21 cellular contexts compared by ENCODE assay signal in the genomic region with DNA sequence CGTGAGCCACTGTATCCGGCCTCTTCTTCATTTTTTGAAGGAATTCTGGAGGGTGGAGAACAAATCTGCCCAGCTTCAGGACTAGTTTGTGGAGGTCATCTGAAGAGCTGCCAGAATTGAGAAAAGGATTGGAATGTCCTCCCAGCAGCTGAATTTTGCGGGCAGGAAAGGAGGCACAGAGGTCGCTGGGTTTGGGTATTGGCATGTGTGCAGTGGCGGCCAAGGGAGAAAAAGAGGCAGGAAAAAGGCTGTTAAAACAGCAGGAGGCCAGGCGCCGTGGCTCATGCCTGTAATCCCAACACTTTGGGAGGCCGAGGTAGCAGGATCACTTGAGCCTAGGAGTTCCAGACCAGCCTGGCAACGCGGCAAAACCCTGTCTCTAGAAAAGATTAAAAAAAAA.
DNase-seq lines count a peak whose midpoint lies in the region; ATAC-seq and TF ChIP-seq lines count a peak whose summit lies in the region.
"Had no signal": no experiment of that assay in that cellular context is flagged by ENCODE, and none has a peak within 500 bp of the region (broad histone marks: within the 10 kb centered on the region; RNA-seq: fewer than 3 reads in every experiment).

No MANE protein-coding gene starts in this region.

- H3K27me3 ChIP-seq in skeletal muscle satellite cell (ENCODE audit: control insufficient read depth, insufficient read depth, low read length): no peaks in the 10 kb centered on the region
- H3K27me3 ChIP-seq: colonic mucosa, ovary had no signal

- peak overlapping the region; percentile 24 for H3K4me2 ChIP-seq in skeletal muscle satellite cell (ENCODE audit: low read length)

- no peaks in the 10 kb centered on the region; the same call in 1 of the 2 replicates for H3K27me3 Mint-ChIP-seq in HFFc6 (ENCODE audit: insufficient read depth)
- H3K27me3 Mint-ChIP-seq: activated CD4-positive, alpha-beta T cell treated with anti-CD3 and anti-CD28 coated beads, Interleukin-2, amount 10 ng/mL, durations not matched to agents 24 days and 14 days; activated T-helper 17 cell treated with anti-CD3 and anti-CD28 coated beads, Interleukin-2, amount 50 U/mL, for 72 hours; CD8-positive, alpha-beta memory T cell; natural killer cell treated with Interleukin-12 subunit alpha and Interleukin-12 subunit beta and Interleukin-15 and Interleukin-18, amount 100 ng/mL, for 72 hours had no signal

- no peaks in the 10 kb centered on the region for H3K9me3 Mint-ChIP-seq in HFFc6
- H3K9me3 Mint-ChIP-seq: activated CD4-positive, alpha-beta T cell treated with anti-CD3 and anti-CD28 coated beads, Interleukin-2, amount 10 ng/mL, durations not matched to agents 24 days and 14 days; activated naive CD4-positive, alpha-beta T cell treated with anti-CD3 and anti-CD28 coated beads, Interleukin-2, amount 50 U/mL, for 72 hours; activated T-helper 17 cell treated with anti-CD3 and anti-CD28 coated beads, Interleukin-2, amount 50 U/mL, for 72 hours; brain; CD8-positive, alpha-beta memory T cell; mesothelial cell of epicardium; natural killer cell treated with Interleukin-12 subunit alpha and Interleukin-12 subunit beta and Interleukin-15 and Interleukin-18, amount 100 ng/mL, for 72 hours; T-helper 1 cell treated with Interleukin-12 subunit alpha and Interleukin-12 subunit beta and Interleukin-4 antibody, amounts not matched to agents 30 μg/mL and 1 μg/mL, for 36 hours had no signal

- no peak overlapping the region for H3K4me3 Mint-ChIP-seq in HFFc6
- H3K4me3 Mint-ChIP-seq: activated CD4-positive, alpha-beta T cell treated with anti-CD3 and anti-CD28 coated beads, Interleukin-2, amount 10 ng/mL, durations not matched to agents 24 days and 14 days; activated T-helper 17 cell treated with anti-CD3 and anti-CD28 coated beads, Interleukin-2, amount 50 U/mL, for 72 hours; brain; CD8-positive, alpha-beta memory T cell; mesothelial cell of epicardium; natural killer cell treated with Interleukin-12 subunit alpha and Interleukin-12 subunit beta and Interleukin-15 and Interleukin-18, amount 100 ng/mL, for 72 hours; T-helper 1 cell treated with Interleukin-12 subunit alpha and Interleukin-12 subunit beta and Interleukin-4 antibody, amounts not matched to agents 30 μg/mL and 1 μg/mL, for 36 hours had no signal

- peaks cover 5% of the 10 kb centered on the region; the same call in 1 of the 2 replicates for H3K36me3 Mint-ChIP-seq in HFFc6 (ENCODE audit: low read depth)
- H3K36me3 Mint-ChIP-seq: activated naive CD4-positive, alpha-beta T cell treated with anti-CD3 and anti-CD28 coated beads, Interleukin-2, amount 50 U/mL, for 72 hours; CD8-positive, alpha-beta memory T cell; mesothelial cell of epicardium; natural killer cell treated with Interleukin-12 subunit alpha and Interleukin-12 subunit beta and Interleukin-15 and Interleukin-18, amount 100 ng/mL, for 72 hours had no signal

- H3K4me1 ChIP-seq in skeletal muscle satellite cell (ENCODE audit: control insufficient read depth, insufficient read depth, low read length): peaks cover 27% of the 10 kb centered on the region
- H3K4me1 ChIP-seq: colonic mucosa had no signal

- DNase-seq in A172 (ENCODE audit: low spot score) (peak; percentile 84), LoVo (ENCODE audit: low spot score) (peak; percentile 42), fibroblast of gingiva (ENCODE audit: low read depth) (peak; percentile 25), HFFc6 (no peak), hypothalamus (lab: John Stamatoyannopoulos, UW) (no peak)
- DNase-seq: activated CD4-positive, alpha-beta T cell treated with anti-CD3 and anti-CD28 coated beads, Interleukin-2, amount 10 ng/mL, durations not matched to agents 24 days and 14 days; CD8-positive, alpha-beta memory T cell; colonic mucosa; NCI-H146; NCI-H510A treated with DMSO at 0.1 percent for 48 hours; right cardiac atrium had no signal

- no peaks in the 10 kb centered on the region for H3K9me3 ChIP-seq in skeletal muscle satellite cell (replicated peaks; ENCODE audit: low read length)
- H3K9me3 ChIP-seq: colonic mucosa, ovary had no signal

- TF ChIP-seq CTCF in HFFc6 (IDR thresholded peaks at IDR 0.05): no peak

- no peak overlapping the region for H3K4me3 ChIP-seq in skeletal muscle satellite cell (ENCODE audit: low read length)
- H3K4me3 ChIP-seq: colonic mucosa, ovary had no signal

- no peak overlapping the region for H3K27ac Mint-ChIP-seq in HFFc6
- H3K27ac Mint-ChIP-seq: activated CD4-positive, alpha-beta T cell treated with anti-CD3 and anti-CD28 coated beads, Interleukin-2, amount 10 ng/mL, durations not matched to agents 24 days and 14 days; activated naive CD4-positive, alpha-beta T cell treated with anti-CD3 and anti-CD28 coated beads, Interleukin-2, amount 50 U/mL, for 72 hours; activated T-helper 17 cell treated with anti-CD3 and anti-CD28 coated beads, Interleukin-2, amount 50 U/mL, for 72 hours; CD8-positive, alpha-beta memory T cell; mesothelial cell of epicardium; natural killer cell treated with Interleukin-12 subunit alpha and Interleukin-12 subunit beta and Interleukin-15 and Interleukin-18, amount 100 ng/mL, for 72 hours; T-helper 1 cell treated with Interleukin-12 subunit alpha and Interleukin-12 subunit beta and Interleukin-4 antibody, amounts not matched to agents 30 μg/mL and 1 μg/mL, for 36 hours had no signal

- H3K36me3 ChIP-seq in skeletal muscle satellite cell (ENCODE audit: insufficient read depth, low read length): peaks cover 13% of the 10 kb centered on the region
- H3K36me3 ChIP-seq: colonic mucosa, ovary had no signal

- ATAC-seq in GM19324 (IDR thresholded peaks at IDR 0.05; ENCODE audit: low FRiP score, unreplicated experiment) (no peak), HG03159 (IDR thresholded peaks at IDR 0.05; ENCODE audit: unreplicated experiment) (no peak)
- ATAC-seq: activated naive CD4-positive, alpha-beta T cell treated with anti-CD3 and anti-CD28 coated beads, Interleukin-2, amount 50 U/mL, for 72 hours; activated T-helper 17 cell treated with anti-CD3 and anti-CD28 coated beads, Interleukin-2, amount 50 U/mL, for 72 hours; natural killer cell treated with Interleukin-12 subunit alpha and Interleukin-12 subunit beta and Interleukin-15 and Interleukin-18, amount 100 ng/mL, for 72 hours; right cardiac atrium had no signal

- H3K4me1 Mint-ChIP-seq in HFFc6 (ENCODE audit: low read depth): peaks cover 13% of the 10 kb centered on the region; the same call in 1 of the 2 replicates
- H3K4me1 Mint-ChIP-seq: activated CD4-positive, alpha-beta T cell treated with anti-CD3 and anti-CD28 coated beads, Interleukin-2, amount 10 ng/mL, durations not matched to agents 24 days and 14 days had no signal

- H3K9ac ChIP-seq in skeletal muscle satellite cell (ENCODE audit: low read depth, low read length): peak overlapping the region; percentile 59

Comparison
In these comparisons a context has a peak if more than half of its experiments do, and no peak if none do; other contexts are left out.
1. DNase-seq: peak in A172 (single experiment), LoVo (single experiment) and fibroblast of gingiva (single experiment); none in HFFc6 (single experiment) and hypothalamus (0 of 51).